In the genomic region with DNA sequence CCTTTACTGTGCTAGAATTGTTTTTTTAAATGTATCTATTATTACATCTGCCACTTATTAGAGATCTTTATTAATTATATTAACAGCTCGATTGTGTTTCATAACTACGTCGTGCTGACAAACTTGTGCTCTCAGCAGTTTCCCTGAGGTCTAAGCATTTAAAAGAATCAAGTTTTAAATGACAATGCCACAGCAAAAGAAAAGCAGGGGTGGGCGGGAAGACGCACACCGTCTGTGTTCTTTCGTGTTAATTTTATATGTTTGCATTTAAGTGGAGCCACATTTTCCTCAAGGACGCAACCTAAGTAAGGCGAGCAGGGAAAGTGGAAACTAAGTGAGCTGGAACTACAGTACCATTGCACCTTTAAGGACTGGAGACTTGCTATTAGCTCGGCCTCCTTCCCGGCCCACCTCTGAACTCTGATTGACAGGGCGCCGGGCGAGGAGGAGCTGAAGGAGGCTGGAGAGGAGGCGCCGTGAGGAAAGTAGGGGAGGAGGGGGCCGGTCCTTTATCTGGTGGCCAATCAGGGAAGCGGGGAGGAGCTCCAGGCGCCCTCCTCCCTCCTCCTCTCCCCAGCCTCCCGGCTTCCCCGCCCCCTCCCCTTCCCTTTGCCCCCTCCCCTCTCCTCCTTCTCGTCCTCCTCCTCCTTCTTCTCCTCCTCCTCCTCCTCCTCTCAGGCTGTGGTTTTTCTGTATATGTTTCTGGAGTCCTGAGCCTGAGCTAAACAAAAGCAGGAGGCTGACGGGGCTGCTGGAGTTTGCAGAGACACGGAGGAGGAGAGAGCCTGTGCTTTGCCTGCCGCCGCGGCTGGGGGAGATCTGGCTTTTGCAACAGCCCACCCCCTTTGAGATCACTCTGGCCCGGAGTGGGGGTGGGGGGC, we compare ENCODE assay signal across 8 cellular contexts. TPM values are rescaled to one million over a fixed set of nuclear protein-coding genes. Genes with fewer than 3 reads are reported as not detected.
DNase-seq lines count a peak whose midpoint lies in the region; ATAC-seq and TF ChIP-seq lines count a peak whose summit lies in the region.

TSS of gene PBX1 (plus strand) at position 724 of the 881 bp plus-strand sequence.

- under 1% methylated on average over 28 of the region's 28 CpGs for WGBS in liver

- no peaks in the 10 kb centered on the region for H3K9me3 ChIP-seq in duodenal mucosa (ENCODE audit: control insufficient read depth in 1 of 2, low read length in 2 of 2)
- H3K9me3 ChIP-seq in liver (ENCODE audit: control insufficient read depth in 4 of 4, low read length in 3 of 4), result no peaks in the 10 kb centered on the region

- TF ChIP-seq RAD21 in liver (IDR thresholded peaks at IDR 0.05), result peak; percentile 21 to 52

- H3K27me3 ChIP-seq in duodenal mucosa (ENCODE audit: control insufficient read depth in 1 of 2, insufficient read depth in 2 of 2, low read length in 2 of 2) (no peaks in the 10 kb centered on the region), liver (ENCODE audit: control insufficient read depth in 4 of 4, insufficient read depth in 4 of 4, low read length in 3 of 4) (no peaks in the 10 kb centered on the region)

- H3K27ac ChIP-seq in duodenal mucosa (ENCODE audit: low read depth, low read length) (peak within 1 kb of the TSS; percentile 37), liver (ENCODE audit: low read depth in 1 of 2, low read length in 2 of 2) (peak within 1 kb of the TSS; percentile 57 to 67)

- TF ChIP-seq CTCF in liver (IDR thresholded peaks at IDR 0.05; ENCODE audit: low read depth, low read length, missing input control), result no peak

- ATAC-seq in GM19351 (IDR thresholded peaks at IDR 0.05; ENCODE audit: unreplicated experiment) (peak; percentile 100), HG03469 (IDR thresholded peaks at IDR 0.05; ENCODE audit: unreplicated experiment) (peak; percentile 100)

- peak; percentile 100 for DNase-seq in Ammon's horn (ENCODE audit: low spot score)
- DNase-seq in NCI-H69 (lab: John Stamatoyannopoulos, UW), result peak; percentile 99
- DNase-seq in activated CD4-positive, alpha-beta T cell treated with anti-CD3 and anti-CD28 coated beads, Interleukin-2, amount 50 U/mL, for 48 hours, result peak; percentile 58 to 68
- DNase-seq in stimulated activated CD4-positive, alpha-beta T cell treated with anti-CD3 and anti-CD28 coated beads, Interleukin-2, amount 100 ng/mL, for 48 hours, result peak; percentile 39 to 57

- H3K9ac ChIP-seq in duodenal mucosa (ENCODE audit: low read depth in 1 of 2, low read length in 2 of 2), result peak within 1 kb of the TSS; percentile 68 to 69
- H3K9ac ChIP-seq in liver (ENCODE audit: low read depth in 1 of 2, low read length in 2 of 2), result peak within 1 kb of the TSS in 1 of 2 donors; percentile 95

- peak within 1 kb of the TSS; percentile 70 to 82 for H3K4me3 ChIP-seq in duodenal mucosa (ENCODE audit: low read depth in 1 of 2, low read length in 2 of 2)
- peak within 1 kb of the TSS; percentile 64 to 74 (median 72) for H3K4me3 ChIP-seq in liver (ENCODE audit: low read depth in 1 of 3, low read length in 3 of 3)

- H3K36me3 ChIP-seq in duodenal mucosa (ENCODE audit: control insufficient read depth in 1 of 2, insufficient read depth in 2 of 2, low read length in 2 of 2), result no peaks in the 10 kb centered on the region
- no peaks in the 10 kb centered on the region for H3K36me3 ChIP-seq in liver (ENCODE audit: control insufficient read depth in 4 of 4, insufficient read depth in 3 of 4, low read depth in 1 of 4, low read length in 3 of 4)

- H3K4me1 ChIP-seq in duodenal mucosa (ENCODE audit: control insufficient read depth in 1 of 2, insufficient read depth in 2 of 2, low read length in 2 of 2) (peaks cover 5 to 12% of the 10 kb centered on the region in 2 donors), liver (ENCODE audit: control insufficient read depth in 4 of 4, insufficient read depth in 4 of 4, low read length in 3 of 4) (peaks cover 2 to 16% (median 15%) of the 10 kb centered on the region in 4 donors)

TF ChIP-seq in liver, 16 proteins besides CTCF, POLR2A, EP300 and RAD21:
- TF ChIP-seq NR2F2 (IDR thresholded peaks at IDR 0.05), result peak; percentile 61
- peak; percentile 51 to 66 for TF ChIP-seq RXRA (IDR thresholded peaks at IDR 0.05)
- peak; percentile 46 for TF ChIP-seq HNF4G (IDR thresholded peaks at IDR 0.05)
- TF ChIP-seq SP1 (IDR thresholded peaks at IDR 0.05), result peak; percentile 77
- no peak for TF ChIP-seq EGR1 (IDR thresholded peaks at IDR 0.05; ENCODE audit: low read depth in 2 of 2)
- peak; percentile 52 to 60 for TF ChIP-seq JUND (IDR thresholded peaks at IDR 0.05)
- peak; percentile 53 for TF ChIP-seq YY1 (IDR thresholded peaks at IDR 0.05)
- no peak for TF ChIP-seq FOXA2 (IDR thresholded peaks at IDR 0.05)
- TF ChIP-seq, protein P1, sequence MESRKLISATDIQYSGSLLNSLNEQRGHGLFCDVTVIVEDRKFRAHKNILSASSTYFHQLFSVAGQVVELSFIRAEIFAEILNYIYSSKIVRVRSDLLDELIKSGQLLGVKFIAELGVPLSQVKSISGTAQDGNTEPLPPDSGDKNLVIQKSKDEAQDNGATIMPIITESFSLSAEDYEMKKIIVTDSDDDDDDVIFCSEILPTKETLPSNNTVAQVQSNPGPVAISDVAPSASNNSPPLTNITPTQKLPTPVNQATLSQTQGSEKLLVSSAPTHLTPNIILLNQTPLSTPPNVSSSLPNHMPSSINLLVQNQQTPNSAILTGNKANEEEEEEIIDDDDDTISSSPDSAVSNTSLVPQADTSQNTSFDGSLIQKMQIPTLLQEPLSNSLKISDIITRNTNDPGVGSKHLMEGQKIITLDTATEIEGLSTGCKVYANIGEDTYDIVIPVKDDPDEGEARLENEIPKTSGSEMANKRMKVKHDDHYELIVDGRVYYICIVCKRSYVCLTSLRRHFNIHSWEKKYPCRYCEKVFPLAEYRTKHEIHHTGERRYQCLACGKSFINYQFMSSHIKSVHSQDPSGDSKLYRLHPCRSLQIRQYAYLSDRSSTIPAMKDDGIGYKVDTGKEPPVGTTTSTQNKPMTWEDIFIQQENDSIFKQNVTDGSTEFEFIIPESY (IDR thresholded peaks at IDR 0.05), result no peak
- TF ChIP-seq GABPA (IDR thresholded peaks at IDR 0.05 in 1 of 2, conservative IDR thresholded peaks at IDR 0.05 in 1 of 2), result no peak
- TF ChIP-seq TAF1 (conservative IDR thresholded peaks at IDR 0.05), result peak; percentile 83
- peak; percentile 47 to 73 for TF ChIP-seq HNF4A (conservative IDR thresholded peaks at IDR 0.05)
- no peak for TF ChIP-seq MAX (IDR thresholded peaks at IDR 0.05)
- TF ChIP-seq REST (IDR thresholded peaks at IDR 0.05), result peak; percentile 69
- peak; percentile 43 for TF ChIP-seq FOXA1 (IDR thresholded peaks at IDR 0.05)
- no peak for TF ChIP-seq ATF3 (IDR thresholded peaks at IDR 0.05)
TF ChIP-seq in liver: peak in this region for 10.

RNA-seq across cellular contexts. Expression of gene PBX1, which starts in this region (rescaled TPM):
- 10 to 100 TPM in 1 of 2 donors, 1 to 10 TPM in 1; 7.6 to 17.3 TPM for total RNA-seq in liver
- polyA plus RNA-seq in liver, result 1 to 10 TPM; 2.2 to 2.5 TPM

Comparison
In these comparisons a context has a peak if more than half of its experiments do, and no peak if none do; other contexts are left out.
1. Peak in every context shown above with its lines: DNase-seq, ATAC-seq, H3K4me3 ChIP-seq and H3K27ac ChIP-seq.
2. DNase-seq: peak in every context shown above with its lines; median percentile 100 in Ammon's horn; 99 in NCI-H69; 63 in activated CD4-positive, alpha-beta T cell treated with anti-CD3 and anti-CD28 coated beads, Interleukin-2, amount 50 U/mL, for 48 hours; 48 in stimulated activated CD4-positive, alpha-beta T cell treated with anti-CD3 and anti-CD28 coated beads, Interleukin-2, amount 100 ng/mL, for 48 hours.